In genomic region chr10:27258838-27259532, GRCh38 we compare ENCODE assay signal across 8 cellular contexts. TPM values are rescaled to one million over a fixed set of nuclear protein-coding genes. Genes with fewer than 3 reads are reported as not detected.
DNase-seq lines count a peak whose midpoint lies in the region; TF ChIP-seq lines count a peak whose summit lies in the region.

No MANE protein-coding gene starts in this region.

- H3K27ac ChIP-seq in coronary artery (no peak overlapping the region), tibial nerve (peak overlapping the region in 1 of 4 donors; percentile 13), WERI-Rb-1 (no peak overlapping the region)

- DNase-seq in stimulated activated CD4-positive, alpha-beta T cell treated with anti-CD3 and anti-CD28 coated beads, Interleukin-15, amount 100 ng/mL, for 24 hours, result peak; percentile 46
- no peak for DNase-seq in stimulated activated CD4-positive, alpha-beta T cell treated with anti-CD3 and anti-CD28 coated beads, Interleukin-1b, Interleukin-23, amount 100 ng/mL, for 48 hours
- DNase-seq in MG63, result no peak
- DNase-seq in coronary artery (ENCODE audit: low spot score), result no peak
- peak; percentile 13 for DNase-seq in medulla oblongata (ENCODE audit: extremely low spot score)
- DNase-seq in tibial nerve (ENCODE audit: low spot score in 2 of 2), result no peak
- DNase-seq in WERI-Rb-1, result no peak
- DNase-seq in NCI-H187 (lab: John Stamatoyannopoulos, UW), result no peak

- TF ChIP-seq POLR2A in tibial nerve (IDR thresholded peaks at IDR 0.05), result no peak

- H3K27me3 ChIP-seq in MG63 (peaks cover 33% of the 10 kb centered on the region), tibial nerve (peaks cover 0 to 68% of the 10 kb centered on the region in 2 donors), WERI-Rb-1 (ENCODE audit: insufficient read depth, low read depth, severe bottlenecking) (no peaks in the 10 kb centered on the region)

- peaks cover 0 to 14% (median 4%) of the 10 kb centered on the region in 4 donors for H3K4me1 ChIP-seq in tibial nerve

- no peak for TF ChIP-seq EP300 in tibial nerve (IDR thresholded peaks at IDR 0.05)

- 2% methylated on average over 46 to 65 of the region's 65 CpGs for WGBS in tibial nerve, 2 donors

- H3K4me3 ChIP-seq in MG63 (peak overlapping the region; percentile 19; the same call in 1 of the 2 replicates), coronary artery (peak overlapping the region; percentile 78), tibial nerve (peak overlapping the region; percentile 26 to 57 (median 41)), WERI-Rb-1 (ENCODE audit: low read depth, low read length) (no peak overlapping the region)

- H3K9me3 ChIP-seq in MG63, result 0 out of 2 replicates have a peak, but pooled peaks cover 3% of the 10 kb centered on the region
- H3K9me3 ChIP-seq in tibial nerve, result no peaks in the 10 kb centered on the region
- H3K9me3 ChIP-seq in WERI-Rb-1 (ENCODE audit: severe bottlenecking), result no peaks in the 10 kb centered on the region

- TF ChIP-seq CTCF in coronary artery (IDR thresholded peaks at IDR 0.05), result no peak
- TF ChIP-seq CTCF in tibial nerve (IDR thresholded peaks at IDR 0.05), result no peak
- TF ChIP-seq CTCF in WERI-Rb-1 (IDR thresholded peaks at IDR 0.05; ENCODE audit: low read depth, low read length), result no peak

- H3K36me3 ChIP-seq in MG63 (no peaks in the 10 kb centered on the region), tibial nerve (no peaks in the 10 kb centered on the region), WERI-Rb-1 (no peaks in the 10 kb centered on the region)

RNA-seq across cellular contexts. Expression of gene ACBD5, which starts 18.4 kb away (rescaled TPM):
- total RNA-seq in MG63 (2014; rRNA removed; shearing (Covaris generic); ENCODE audit: low replicate concordance), result 12.8 and 26.1 TPM in 2 replicates
- total RNA-seq in tibial nerve, result 10 to 100 TPM; 15.3 to 31.2 (median 20.4) TPM

Comparison
In these comparisons a context has a peak if more than half of its experiments do, and no peak if none do; other contexts are left out.
1. DNase-seq: peak in stimulated activated CD4-positive, alpha-beta T cell treated with anti-CD3 and anti-CD28 coated beads, Interleukin-15, amount 100 ng/mL, for 24 hours (single experiment) and medulla oblongata (single experiment); none in stimulated activated CD4-positive, alpha-beta T cell treated with anti-CD3 and anti-CD28 coated beads, Interleukin-1b, Interleukin-23, amount 100 ng/mL, for 48 hours (single experiment), MG63 (single experiment), coronary artery (single experiment), tibial nerve (0 of 2), WERI-Rb-1 (single experiment) and NCI-H187 (0 of 2).